ENCODE assay signal across 8 cellular contexts in the genomic region with DNA sequence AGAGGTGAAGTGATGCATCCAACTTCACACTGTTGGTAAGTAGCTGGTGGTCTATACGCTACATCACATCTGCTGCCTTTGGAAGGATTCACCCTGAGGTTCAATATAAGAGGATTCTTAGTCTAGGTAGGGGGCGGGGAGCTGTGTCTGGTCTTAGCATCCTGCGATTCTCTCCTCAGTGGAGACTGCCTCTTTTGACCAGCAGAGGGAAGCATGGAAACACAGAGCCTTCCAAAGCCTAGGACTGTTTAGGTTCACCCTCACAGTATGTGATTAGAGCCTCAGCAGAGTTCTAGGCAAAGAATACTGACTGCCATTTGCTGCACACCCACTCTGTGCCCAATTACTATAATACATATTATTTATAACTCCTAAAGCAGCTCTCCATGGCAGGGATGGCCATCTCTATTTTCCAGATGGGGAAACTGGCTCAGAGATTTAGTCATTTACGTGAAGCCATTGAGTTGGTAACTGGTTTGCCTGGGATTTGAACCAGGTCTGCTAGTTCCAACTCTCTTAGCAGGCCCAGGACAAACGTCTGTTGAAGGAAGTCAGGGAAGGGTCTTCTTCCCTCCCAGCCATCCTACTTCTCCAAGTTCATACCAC. TPM values are rescaled to one million over a fixed set of nuclear protein-coding genes. Genes with fewer than 3 reads are reported as not detected.
A peak's percentile ranks its signal among the peaks of the same experiment; 100 is the strongest.
DNase-seq lines count a peak whose midpoint lies in the region; ATAC-seq, FAIRE-seq and TF ChIP-seq lines count a peak whose summit lies in the region.

No MANE protein-coding gene starts in this region.

- no peak overlapping the region for H3K4me2 ChIP-seq in mammary epithelial cell (ENCODE audit: insufficient read depth, low read depth, low read length)

- TF ChIP-seq CTCF in mammary epithelial cell (conservative IDR thresholded peaks at IDR 0.05 in 1 of 2, IDR thresholded peaks at IDR 0.05 in 1 of 2; ENCODE audit: extremely low read depth in 1 of 2, insufficient read depth in 1 of 2, low read depth in 1 of 2, low read length in 2 of 2) = peak; percentile 89 to 97

- dilution Hi-C loops in mammary epithelial cell (cut with HindIII; ENCODE audit: low sequenced_read_pairs) = loop anchor here (5.0 kb wide), 1 partner anchor 60 kb away; no protein-coding TSS in a partner anchor

- CTCF ChIA-PET in mammary epithelial cell (lab: Charles Lee; ENCODE audit: low non-redundant PET) = no interaction called here

- no peak overlapping the region for H2AFZ ChIP-seq in mammary epithelial cell (ENCODE audit: low read depth, low read length)

- no peaks in the 10 kb centered on the region for H4K20me1 ChIP-seq in mammary epithelial cell (ENCODE audit: insufficient read depth, low read length)

- ATAC-seq in aorta (ENCODE audit: low FRiP score) (peak; percentile 68), GM21529 (IDR thresholded peaks at IDR 0.05; ENCODE audit: unreplicated experiment) (no peak), GM21367 (IDR thresholded peaks at IDR 0.05; ENCODE audit: unreplicated experiment) (no peak)

- FAIRE-seq in H54 (lab: Jason Lieb, UNC) = no peak

- in situ Hi-C loops in mammary epithelial cell (cut with MboI; ENCODE audit: low sequenced_read_pairs in 2 of 2) = loop anchor here (10.0 to 25.0 kb wide), 3 partner anchors 240 to 415 kb away; no protein-coding TSS in a partner anchor

- H3K27ac ChIP-seq in mammary epithelial cell (ENCODE audit: insufficient read depth, low read depth, low read length) (no peak overlapping the region), aorta (ENCODE audit: low read depth in 1 of 2, low read length in 2 of 2) (no peak overlapping the region)

- H3K36me3 ChIP-seq in mammary epithelial cell (ENCODE audit: insufficient read depth, low read length) (no peaks in the 10 kb centered on the region), aorta (ENCODE audit: control insufficient read depth in 1 of 2, insufficient read depth in 2 of 2, low read length in 1 of 2) (no peaks in the 10 kb centered on the region)

- H3K9me3 ChIP-seq in mammary epithelial cell (replicated peaks; ENCODE audit: insufficient read depth, low read length) (no peaks in the 10 kb centered on the region), aorta (ENCODE audit: control insufficient read depth, low read length) (peaks cover 1% of the 10 kb centered on the region)

- no TSS peak for BruUV-seq in mammary epithelial cell (replicated peaks; lab: Mats Ljungman, UMichigan)

- H3K4me1 ChIP-seq in mammary epithelial cell (ENCODE audit: insufficient read depth, low read length) (peaks cover 26% of the 10 kb centered on the region), aorta (ENCODE audit: control insufficient read depth in 1 of 2, insufficient read depth in 2 of 2, low read length in 2 of 2) (no peaks in the 10 kb centered on the region)

- 25% methylated on average over 5 of the region's 5 CpGs for WGBS in mammary epithelial cell (ENCODE audit: low coverage, missing lambda C conversion rate)
- whole genome bisulfite sequencing in aorta, 2 donors = 30 to 35% methylated on average over 5 of the region's 5 CpGs

- H3K27me3 ChIP-seq in mammary epithelial cell (ENCODE audit: insufficient read depth, low read length) = no peaks in the 10 kb centered on the region
- H3K27me3 ChIP-seq in aorta (ENCODE audit: control insufficient read depth in 1 of 2, insufficient read depth in 2 of 2, low read length in 1 of 2) = no peaks in the 10 kb centered on the region

- no peak overlapping the region for H3K9ac ChIP-seq in mammary epithelial cell (ENCODE audit: insufficient read depth, low read length)

- TF ChIP-seq POLR2A in H54 (IDR thresholded peaks at IDR 0.05; ENCODE audit: low read depth, low read length) = no peak

- H3K79me2 ChIP-seq in mammary epithelial cell (ENCODE audit: insufficient read depth, low read length) = no peaks in the 10 kb centered on the region

- no peak overlapping the region for H3K4me3 ChIP-seq in mammary epithelial cell (replicated peaks in 1 of 3; ENCODE audit: insufficient read depth in 1 of 3, low read depth in 2 of 3, low read length in 3 of 3)
- no peak overlapping the region for H3K4me3 ChIP-seq in aorta (ENCODE audit: low read length in 2 of 2)

- intact Hi-C loops in mammary epithelial cell (cut with micrococcal nuclease) = loop anchor here (1.0 to 5.0 kb wide), 4 partner anchors 120 to 427 kb away; no protein-coding TSS in a partner anchor
- intact Hi-C loops in aorta (cut with DNase I) = no loop called here

- DNase-seq in AG08395 (ENCODE audit: low spot score) (peak; percentile 65), H54 (ENCODE audit: insufficient read length, low spot score) (peak; percentile 30), NCI-H510A (lab: John Stamatoyannopoulos, UW) (peak; percentile 42), mammary epithelial cell (peak; percentile 65), left kidney (ENCODE audit: low read depth, low spot score) (peak; percentile 84), aorta (no peak)

RNA-seq across cellular contexts. Expression of a gene that starts 28.9 kb away (rescaled TPM):
- total RNA-seq in mammary epithelial cell = 10 to 100 TPM; 51.3 to 70.5 TPM
- polyA plus RNA-seq in mammary epithelial cell = 40.5 TPM
- 62.2 TPM for polyA minus RNA-seq in mammary epithelial cell
- 100 to 1,000 TPM; 101 to 108 TPM for total RNA-seq in aorta
- 10 to 100 TPM; 39.9 to 46.5 TPM for polyA plus RNA-seq in aorta

RNA-seq across cellular contexts. Expression of a gene that starts 51.1 kb away (rescaled TPM):
- under 1 TPM; 0.17 to 0.52 TPM for total RNA-seq in mammary epithelial cell
- polyA plus RNA-seq in mammary epithelial cell = 0.52 TPM
- polyA minus RNA-seq in mammary epithelial cell = not detected
- 10 to 100 TPM in 1 of 2 donors, 1 to 10 TPM in 1; 3.4 to 13.6 TPM for total RNA-seq in aorta
- polyA plus RNA-seq in aorta = 1 to 10 TPM; 1.5 to 7.0 TPM

Comparison
In these comparisons a context has a peak if more than half of its experiments do, and no peak if none do; other contexts are left out.
1. DNase-seq: peak in AG08395 (single experiment), H54 (single experiment), NCI-H510A (single experiment), mammary epithelial cell (single experiment) and left kidney (single experiment); none in aorta (0 of 2).